Comparison of ENCODE assay signal across 8 cellular contexts in genomic region chr20:20466341-20466879, GRCh38.
DNase-seq lines count a peak whose midpoint lies in the region; ATAC-seq and TF ChIP-seq lines count a peak whose summit lies in the region.

No MANE protein-coding gene starts in this region.

- H3K36me3 ChIP-seq in OCI-LY1 (ENCODE audit: insufficient read depth, low read length) (no peaks in the 10 kb centered on the region), mesenchymal stem cell (ENCODE audit: control insufficient read depth in 1 of 2, insufficient read depth in 2 of 2, low read depth in 1 of 2, low read length in 2 of 2) (no peaks in the 10 kb centered on the region), GM23338 (ENCODE audit: insufficient read depth) (no peaks in the 10 kb centered on the region), PC-9 (ENCODE audit: low read depth) (no peaks in the 10 kb centered on the region)

- H3K79me2 ChIP-seq in OCI-LY1 (ENCODE audit: insufficient read depth, low read length) (no peaks in the 10 kb centered on the region), GM23338 (replicated peaks; ENCODE audit: insufficient read depth) (no peaks in the 10 kb centered on the region), PC-9 (ENCODE audit: low read depth) (no peaks in the 10 kb centered on the region)

- H3K27ac ChIP-seq in OCI-LY1 (ENCODE audit: low read depth, low read length, poor library complexity, severe bottlenecking), result peak overlapping the region; percentile 92
- H3K27ac ChIP-seq in mesenchymal stem cell (ENCODE audit: low read length, poor library complexity, severe bottlenecking), result no peak overlapping the region
- no peak overlapping the region for H3K27ac ChIP-seq in GM23338 (ENCODE audit: low read depth)
- no peak overlapping the region for H3K27ac ChIP-seq in PC-9

- no peaks in the 10 kb centered on the region for H3K27me3 Mint-ChIP-seq in GM23338 (ENCODE audit: insufficient read depth, low read depth, poor library complexity)

- H4K91ac ChIP-seq in mesenchymal stem cell (ENCODE audit: low read length), result no peak overlapping the region

- H3K36me3 Mint-ChIP-seq in GM23338 (ENCODE audit: low read depth), result no peaks in the 10 kb centered on the region; the same call in 2 of the 3 replicates

- no peak overlapping the region for H4K8ac ChIP-seq in mesenchymal stem cell (ENCODE audit: low read length)

- intact Hi-C loops in PC-9 (cut with micrococcal nuclease; ENCODE audit: unreplicated experiment), result no loop called here

- no peak overlapping the region for H2BK12ac ChIP-seq in mesenchymal stem cell (ENCODE audit: low read length in 2 of 2)

- H2BK5ac ChIP-seq in mesenchymal stem cell (ENCODE audit: low read depth, low read length, poor library complexity, severe bottlenecking), result no peak overlapping the region

- POLR2A ChIA-PET in PC-9 (lab: Charles Lee; ENCODE audit: unreplicated experiment), result no interaction called here

- no peak overlapping the region for H2AK5ac ChIP-seq in mesenchymal stem cell (ENCODE audit: low read length, severe bottlenecking)

- ATAC-seq in GM18519 (IDR thresholded peaks at IDR 0.05; ENCODE audit: low FRiP score, unreplicated experiment), result peak; percentile 85
- peak; percentile 87 for ATAC-seq in HG02884 (IDR thresholded peaks at IDR 0.05; ENCODE audit: unreplicated experiment)
- no peak for ATAC-seq in GM23338

- DNase-seq in AG08396 (ENCODE audit: low spot score), result peak; percentile 54
- DNase-seq in mesenchymal stem cell, result peak; percentile 49
- no peak for DNase-seq in GDM1 (lab: John Stamatoyannopoulos, UW)
- DNase-seq in GM23338 (ENCODE audit: low spot score), result no peak
- no peak for DNase-seq in PC-9

- no peak overlapping the region for H3K4me3 Mint-ChIP-seq in GM23338

- no peak overlapping the region for H2BK120ac ChIP-seq in mesenchymal stem cell (ENCODE audit: low read depth, low read length)

- peak overlapping the region; percentile 34; the same call in 1 of the 2 replicates for H3K4me2 ChIP-seq in OCI-LY1 (ENCODE audit: low read length)
- no peak overlapping the region for H3K4me2 ChIP-seq in mesenchymal stem cell (ENCODE audit: low read length, poor library complexity, severe bottlenecking)
- no peak overlapping the region for H3K4me2 ChIP-seq in GM23338
- no peak overlapping the region for H3K4me2 ChIP-seq in PC-9

- no peaks in the 10 kb centered on the region for H3K79me1 ChIP-seq in mesenchymal stem cell (replicated peaks; ENCODE audit: low read length, poor library complexity, severe bottlenecking)

- H4K20me1 ChIP-seq in OCI-LY1 (ENCODE audit: insufficient read depth, low read length), result no peaks in the 10 kb centered on the region
- H4K20me1 ChIP-seq in GM23338 (replicated peaks; ENCODE audit: insufficient read depth), result no peaks in the 10 kb centered on the region
- H4K20me1 ChIP-seq in PC-9 (ENCODE audit: insufficient read depth), result no peaks in the 10 kb centered on the region

- no peaks in the 10 kb centered on the region for H3F3A ChIP-seq in OCI-LY1 (ENCODE audit: insufficient read depth, low read length)
- H3F3A ChIP-seq in GM23338 (replicated peaks; ENCODE audit: low read depth), result peaks cover 4% of the 10 kb centered on the region; the same call in 1 of the 2 replicates
- H3F3A ChIP-seq in PC-9 (ENCODE audit: insufficient read depth, low read depth), result no peaks in the 10 kb centered on the region

- no peak overlapping the region for H3K18ac ChIP-seq in mesenchymal stem cell (ENCODE audit: low read depth in 1 of 2, low read length in 2 of 2)

- 73% methylated on average over 4 of the region's 4 CpGs for WGBS in mesenchymal stem cell

- H2AFZ ChIP-seq in OCI-LY1 (ENCODE audit: low read length) (peak overlapping the region; percentile 92; the same call in 1 of the 2 replicates), mesenchymal stem cell (ENCODE audit: low read depth, low read length) (no peak overlapping the region), GM23338 (no peak overlapping the region), PC-9 (no peak overlapping the region)

- no peak overlapping the region for H3K4ac ChIP-seq in mesenchymal stem cell (ENCODE audit: low read depth in 1 of 2, low read length in 2 of 2)

- H3K4me3 ChIP-seq in OCI-LY1 (ENCODE audit: low read depth, low read length, poor library complexity, severe bottlenecking), result no peak overlapping the region
- H3K4me3 ChIP-seq in mesenchymal stem cell (ENCODE audit: insufficient read depth in 1 of 2, low read depth in 1 of 2, low read length in 2 of 2), result no peak overlapping the region
- H3K4me3 ChIP-seq in GM23338, result no peak overlapping the region
- no peak overlapping the region for H3K4me3 ChIP-seq in PC-9

- no TSS peak for BruUV-seq in PC-9 (replicated peaks; lab: Mats Ljungman, UMichigan)

- CTCF ChIA-PET in PC-9 (lab: Charles Lee), result no interaction called here

- H3K4me1 ChIP-seq in OCI-LY1 (ENCODE audit: insufficient read depth, low read length, severe bottlenecking) (peaks cover 51% of the 10 kb centered on the region), mesenchymal stem cell (ENCODE audit: control insufficient read depth, insufficient read depth, low read depth, low read length) (peaks cover 5% of the 10 kb centered on the region), GM23338 (ENCODE audit: insufficient read depth) (peaks cover 33% of the 10 kb centered on the region), PC-9 (replicated peaks; ENCODE audit: insufficient read depth) (no peaks in the 10 kb centered on the region)

- H3K9me3 ChIP-seq in OCI-LY1 (ENCODE audit: low read length), result no peaks in the 10 kb centered on the region
- H3K9me3 ChIP-seq in mesenchymal stem cell (ENCODE audit: control insufficient read depth, low read length), result no peaks in the 10 kb centered on the region
- H3K9me3 ChIP-seq in PC-9 (ENCODE audit: insufficient read depth, low read depth), result no peaks in the 10 kb centered on the region

- H2BK15ac ChIP-seq in mesenchymal stem cell (ENCODE audit: low read depth, poor library complexity, severe bottlenecking), result no peak overlapping the region

- H3K4me1 Mint-ChIP-seq in GM23338, result peaks cover 57% of the 10 kb centered on the region

- H3K9me2 ChIP-seq in OCI-LY1 (ENCODE audit: low read depth, low read length) (no peaks in the 10 kb centered on the region), GM23338 (ENCODE audit: insufficient read depth) (no peaks in the 10 kb centered on the region), PC-9 (ENCODE audit: insufficient read depth) (no peaks in the 10 kb centered on the region)

- TF ChIP-seq CTCF in OCI-LY1 (IDR thresholded peaks at IDR 0.05; ENCODE audit: low read length) (no peak), GM23338 (conservative IDR thresholded peaks at IDR 0.05; ENCODE audit: low read depth in 2 of 2) (no peak), PC-9 (conservative IDR thresholded peaks at IDR 0.05) (no peak)

- H3K14ac ChIP-seq in mesenchymal stem cell (ENCODE audit: low read length in 2 of 2), result no peak overlapping the region

- H3K9me3 Mint-ChIP-seq in GM23338, result no peaks in the 10 kb centered on the region; the same call in 2 of the 3 replicates

- H3K9ac ChIP-seq in OCI-LY1 (ENCODE audit: low read length) (peak overlapping the region; percentile 39), mesenchymal stem cell (ENCODE audit: low read length) (peak overlapping the region; percentile 68)

- H3K27me3 ChIP-seq in OCI-LY1 (ENCODE audit: insufficient read depth, low read length) (no peaks in the 10 kb centered on the region), mesenchymal stem cell (ENCODE audit: control insufficient read depth in 1 of 2, insufficient read depth in 1 of 2, low read length in 2 of 2) (no peaks in the 10 kb centered on the region), GM23338 (ENCODE audit: insufficient read depth) (no peaks in the 10 kb centered on the region), PC-9 (ENCODE audit: insufficient read depth, low read depth) (no peaks in the 10 kb centered on the region)

- no peak overlapping the region for H3K27ac Mint-ChIP-seq in GM23338

- H3K23ac ChIP-seq in mesenchymal stem cell (ENCODE audit: low read length in 2 of 2), result no peak overlapping the region

TF ChIP-seq in GM23338, 12 proteins besides CTCF, POLR2A, EP300 and RAD21 (continues in another document):
- no peak for TF ChIP-seq EZH2 (IDR thresholded peaks at IDR 0.05; ENCODE audit: low read depth, unreplicated experiment)
- TF ChIP-seq JUNB (IDR thresholded peaks at IDR 0.05; ENCODE audit: unreplicated experiment), result no peak

Comparison
In these comparisons a context has a peak if more than half of its experiments do, and no peak if none do; other contexts are left out.
1. DNase-seq: peak in AG08396 (single experiment) and mesenchymal stem cell (single experiment); none in GDM1 (single experiment), GM23338 (single experiment) and PC-9 (0 of 2).